Comparison of ENCODE assay signal across 2 cellular contexts in genomic region chr1:88175120-88175630, GRCh38.
TF ChIP-seq lines count a peak whose summit lies in the region.

No MANE protein-coding gene starts in this region.

TF ChIP-seq in HCT116, 20 proteins besides CTCF, POLR2A, EP300 and RAD21:
- TF ChIP-seq, protein P1, sequence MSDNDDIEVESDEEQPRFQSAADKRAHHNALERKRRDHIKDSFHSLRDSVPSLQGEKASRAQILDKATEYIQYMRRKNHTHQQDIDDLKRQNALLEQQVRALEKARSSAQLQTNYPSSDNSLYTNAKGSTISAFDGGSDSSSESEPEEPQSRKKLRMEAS (IDR thresholded peaks at IDR 0.05) = no peak
- no peak for TF ChIP-seq REST (IDR thresholded peaks at IDR 0.05; ENCODE audit: low read depth)
- TF ChIP-seq ZBTB33 (IDR thresholded peaks at IDR 0.05; ENCODE audit: extremely low read depth, insufficient replicate concordance, low read length) = no peak
- no peak for TF ChIP-seq SP1 (IDR thresholded peaks at IDR 0.05; ENCODE audit: low read depth)
- TF ChIP-seq SIN3A (IDR thresholded peaks at IDR 0.05; ENCODE audit: low read depth) = no peak
- no peak for TF ChIP-seq POLR2AphosphoS5 (IDR thresholded peaks at IDR 0.05; ENCODE audit: low read depth, low read length)
- TF ChIP-seq JUND (IDR thresholded peaks at IDR 0.05) = no peak
- no peak for TF ChIP-seq ZNF274 (IDR thresholded peaks at IDR 0.05; ENCODE audit: low read depth, low read length)
- TF ChIP-seq, protein P2, sequence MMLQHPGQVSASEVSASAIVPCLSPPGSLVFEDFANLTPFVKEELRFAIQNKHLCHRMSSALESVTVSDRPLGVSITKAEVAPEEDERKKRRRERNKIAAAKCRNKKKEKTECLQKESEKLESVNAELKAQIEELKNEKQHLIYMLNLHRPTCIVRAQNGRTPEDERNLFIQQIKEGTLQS (IDR thresholded peaks at IDR 0.05) = no peak
- TF ChIP-seq ZFX (IDR thresholded peaks at IDR 0.05) = no peak
- TF ChIP-seq TCF7L2 (IDR thresholded peaks at IDR 0.05; ENCODE audit: borderline replicate concordance, extremely low read depth, insufficient read depth, insufficient read length) = no peak
- no peak for TF ChIP-seq ELF1 (IDR thresholded peaks at IDR 0.05; ENCODE audit: borderline replicate concordance, low read depth)
- TF ChIP-seq CBX3 (IDR thresholded peaks at IDR 0.05; ENCODE audit: low read depth) = no peak
- no peak for TF ChIP-seq FOSL1 (IDR thresholded peaks at IDR 0.05; ENCODE audit: low read depth)
- TF ChIP-seq EGR1 (IDR thresholded peaks at IDR 0.05; ENCODE audit: low read depth) = no peak
- TF ChIP-seq CEBPB (IDR thresholded peaks at IDR 0.05; ENCODE audit: low read depth) = no peak
- TF ChIP-seq SRF (IDR thresholded peaks at IDR 0.05; ENCODE audit: low read depth) = no peak
- TF ChIP-seq YY1 (IDR thresholded peaks at IDR 0.05; ENCODE audit: extremely low read depth, insufficient replicate concordance, low read depth, low read length) = no peak

TF ChIP-seq in GM12878, 131 proteins besides CTCF, POLR2A, EP300 and RAD21:
- TF ChIP-seq KAT2A (conservative IDR thresholded peaks at IDR 0.05; ENCODE audit: control insufficient read depth, low read depth, low read length) (no peak), SIN3A (IDR thresholded peaks at IDR 0.05; ENCODE audit: low read depth, low read length) (no peak), TCF12 (IDR thresholded peaks at IDR 0.05; ENCODE audit: low read depth, low read length) (no peak), SMAD5 (IDR thresholded peaks at IDR 0.05; ENCODE audit: low read depth) (no peak), CBFB (IDR thresholded peaks at IDR 0.05; ENCODE audit: low read depth) (no peak), MYC (IDR thresholded peaks at IDR 0.05; ENCODE audit: insufficient read depth, insufficient read length, insufficient replicate concordance, low read length, severe bottlenecking) (no peak), BMI1 (IDR thresholded peaks at IDR 0.05; ENCODE audit: borderline replicate concordance) (no peak), TARDBP (IDR thresholded peaks at IDR 0.05; ENCODE audit: borderline replicate concordance) (no peak), HCFC1 (IDR thresholded peaks at IDR 0.05; ENCODE audit: low read length) (no peak), JUND (IDR thresholded peaks at IDR 0.05; ENCODE audit: low read depth, low read length) (no peak), MTA2 (IDR thresholded peaks at IDR 0.05; ENCODE audit: low read depth) (no peak), USF2 (IDR thresholded peaks at IDR 0.05; ENCODE audit: borderline replicate concordance, low read depth, low read length) (no peak), RUNX3 (IDR thresholded peaks at IDR 0.05; ENCODE audit: low read length) (no peak), ESRRA (IDR thresholded peaks at IDR 0.05; ENCODE audit: low read length) (no peak)
- TF ChIP-seq, protein P1 (IDR thresholded peaks at IDR 0.05; ENCODE audit: low read depth, low read length) = no peak
- TF ChIP-seq, protein P3, sequence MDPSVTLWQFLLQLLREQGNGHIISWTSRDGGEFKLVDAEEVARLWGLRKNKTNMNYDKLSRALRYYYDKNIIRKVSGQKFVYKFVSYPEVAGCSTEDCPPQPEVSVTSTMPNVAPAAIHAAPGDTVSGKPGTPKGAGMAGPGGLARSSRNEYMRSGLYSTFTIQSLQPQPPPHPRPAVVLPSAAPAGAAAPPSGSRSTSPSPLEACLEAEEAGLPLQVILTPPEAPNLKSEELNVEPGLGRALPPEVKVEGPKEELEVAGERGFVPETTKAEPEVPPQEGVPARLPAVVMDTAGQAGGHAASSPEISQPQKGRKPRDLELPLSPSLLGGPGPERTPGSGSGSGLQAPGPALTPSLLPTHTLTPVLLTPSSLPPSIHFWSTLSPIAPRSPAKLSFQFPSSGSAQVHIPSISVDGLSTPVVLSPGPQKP (IDR thresholded peaks at IDR 0.05; ENCODE audit: low read depth, low read length) = no peak
